8 cellular contexts compared by ENCODE assay signal in genomic region chr12:51926718-51927117, GRCh38. TPM values are rescaled to one million over a fixed set of nuclear protein-coding genes. Genes with fewer than 3 reads are reported as not detected.
DNase-seq lines count a peak whose midpoint lies in the region; ATAC-seq and TF ChIP-seq lines count a peak whose summit lies in the region.

No MANE protein-coding gene starts in this region.

- H3K4me3 ChIP-seq in NB4 (ENCODE audit: low read depth, low read length) = no peak overlapping the region

- no peaks in the 10 kb centered on the region for H3K36me3 Mint-ChIP-seq in activated T-cell treated with anti-CD3 and anti-CD28 coated beads, Interleukin-2, amount 50 U/mL, for 4 hours (ENCODE audit: insufficient read depth)

- H3K4me1 Mint-ChIP-seq in activated T-cell treated with anti-CD3 and anti-CD28 coated beads, Interleukin-2, amount 50 U/mL, for 4 hours (ENCODE audit: low read depth) = peaks cover 5% of the 10 kb centered on the region

- ATAC-seq in activated T-cell treated with anti-CD3 and anti-CD28 coated beads, Interleukin-2, amount 50 U/mL, for 4 hours = peak in 1 of 2 donors; percentile 41
- ATAC-seq in HG02970 (IDR thresholded peaks at IDR 0.05; ENCODE audit: low FRiP score, unreplicated experiment) = no peak

- H3K27me3 Mint-ChIP-seq in activated T-cell treated with anti-CD3 and anti-CD28 coated beads, Interleukin-2, amount 50 U/mL, for 4 hours (ENCODE audit: low read depth) = no peaks in the 10 kb centered on the region

- peak; percentile 54 for TF ChIP-seq CTCF in NB4 (IDR thresholded peaks at IDR 0.05; ENCODE audit: low read depth, low read length)

- DNase-seq in ELF-1 (ENCODE audit: low read depth, low spot score) = peak; percentile 42
- DNase-seq in NB4 (ENCODE audit: low read depth) = peak; percentile 65
- DNase-seq in activated T-cell treated with anti-CD3 and anti-CD28 coated beads, Interleukin-2, amount 50 U/mL, for 4 hours = peak; percentile 45
- DNase-seq in iPS-NIHi11 (ENCODE audit: low spot score) = peak; percentile 66
- peak; percentile 30 to 44 for DNase-seq in stimulated activated CD4-positive, alpha-beta T cell treated with anti-CD3 and anti-CD28 coated beads, Interleukin-4, amount 100 ng/mL, for 48 hours (ENCODE audit: low read depth in 2 of 2)
- no peak for DNase-seq in activated CD4-positive, CD25-positive, alpha-beta regulatory T cell treated with anti-CD3 and anti-CD28 coated beads, Interleukin-2, amount 50 U/mL, for 72 hours
- DNase-seq in NCI-H1105 (lab: John Stamatoyannopoulos, UW) = no peak

- no peak overlapping the region for H3K4me3 Mint-ChIP-seq in activated T-cell treated with anti-CD3 and anti-CD28 coated beads, Interleukin-2, amount 50 U/mL, for 4 hours

- no peak for TF ChIP-seq POLR2A in NB4 (IDR thresholded peaks at IDR 0.05; ENCODE audit: extremely low read depth, insufficient read length)

- H3K9me3 Mint-ChIP-seq in activated T-cell treated with anti-CD3 and anti-CD28 coated beads, Interleukin-2, amount 50 U/mL, for 4 hours = no peaks in the 10 kb centered on the region

RNA-seq across cellular contexts. Expression of gene ACVRL1, which starts 19.4 kb away (rescaled TPM):
- under 1 TPM in 2 of 3 donors, not detected in 1; 0.08 to 0.29 TPM for total RNA-seq in activated T-cell treated with anti-CD3 and anti-CD28 coated beads, Interleukin-2, amount 50 U/mL, for 4 hours

RNA-seq across cellular contexts. Expression of gene ACVR1B, which starts 24.8 kb away (rescaled TPM):
- 10 to 100 TPM in 2 of 3 donors, 1 to 10 TPM in 1; 9.8 to 13.3 (median 11.6) TPM for total RNA-seq in activated T-cell treated with anti-CD3 and anti-CD28 coated beads, Interleukin-2, amount 50 U/mL, for 4 hours

RNA-seq across cellular contexts. Expression of gene ANKRD33, which starts 38.8 kb away (rescaled TPM):
- not detected for total RNA-seq in activated T-cell treated with anti-CD3 and anti-CD28 coated beads, Interleukin-2, amount 50 U/mL, for 4 hours

Comparison
In these comparisons a context has a peak if more than half of its experiments do, and no peak if none do; other contexts are left out.
1. DNase-seq: peak in ELF-1 (single experiment), NB4 (single experiment), activated T-cell treated with anti-CD3 and anti-CD28 coated beads, Interleukin-2, amount 50 U/mL, for 4 hours (single experiment), iPS-NIHi11 (single experiment) and stimulated activated CD4-positive, alpha-beta T cell treated with anti-CD3 and anti-CD28 coated beads, Interleukin-4, amount 100 ng/mL, for 48 hours (2 of 2); none in activated CD4-positive, CD25-positive, alpha-beta regulatory T cell treated with anti-CD3 and anti-CD28 coated beads, Interleukin-2, amount 50 U/mL, for 72 hours (single experiment) and NCI-H1105 (single experiment).